Comparison of ENCODE assay signal across 11 cellular contexts in genomic region chr14:51248041-51248987, GRCh38. TPM values are rescaled to one million over a fixed set of nuclear protein-coding genes. Genes with fewer than 3 reads are reported as not detected.
DNase-seq lines count a peak whose midpoint lies in the region; ATAC-seq, FAIRE-seq and TF ChIP-seq lines count a peak whose summit lies in the region.
"Had no signal": no experiment of that assay in that cellular context is flagged by ENCODE, and none has a peak within 500 bp of the region (broad histone marks: within the 10 kb centered on the region; RNA-seq: fewer than 3 reads in every experiment).

No MANE protein-coding gene starts in this region.

- no peaks in the 10 kb centered on the region for H3K9me3 ChIP-seq in CD8-positive, alpha-beta T cell (ENCODE audit: low read length)
- H3K9me3 ChIP-seq: adrenal gland had no signal

- H2AK5ac ChIP-seq in mesendoderm (ENCODE audit: low read length), result no peak overlapping the region

- POLR2A ChIA-PET in activated B cell treated with CpG ODN at 0.5 μM for 24 hours (lab: Charles Lee), result no interaction called here
- POLR2A ChIA-PET in CD8-positive, alpha-beta T cell (lab: Charles Lee), result interaction anchor here (1.6 kb wide), 1 partner anchor 9 kb away, joined by 4 read pairs; the partner anchor contains the start of gene TMX1

- no peak for DNase-seq in activated B cell treated with CpG ODN at 0.5 μM for 24 hours
- DNase-seq in NCI-H510A treated with DMSO at 0.1 percent for 48 hours (lab: John Stamatoyannopoulos, UW), result no peak
- DNase-seq in CD8-positive, alpha-beta T cell, result no peak
- DNase-seq in left lobe of liver (ENCODE audit: low spot score), result no peak
- DNase-seq in mesendoderm, result no peak
- DNase-seq: adrenal gland, NCI-H2227 treated with DMSO at 0.1 percent for 48 hours had no signal

- peak overlapping the region; percentile 43 for H3K27ac Mint-ChIP-seq in activated B cell treated with CpG ODN at 0.5 μM for 24 hours
- H3K27ac Mint-ChIP-seq in CD8-positive, alpha-beta T cell, result no peak overlapping the region

- H3K56ac ChIP-seq in mesendoderm (ENCODE audit: low read length), result no peak overlapping the region

- no peak overlapping the region for H3K4ac ChIP-seq in mesendoderm (ENCODE audit: low read depth, low read length)

- peak overlapping the region; percentile 16 for H3K4me3 Mint-ChIP-seq in activated B cell treated with CpG ODN at 0.5 μM for 24 hours
- no peak overlapping the region for H3K4me3 Mint-ChIP-seq in CD8-positive, alpha-beta T cell
- H3K4me3 Mint-ChIP-seq: neural crest cell had no signal

- CTCF ChIA-PET in activated B cell treated with CpG ODN at 0.5 μM for 24 hours (lab: Charles Lee), result no interaction called here
- CTCF ChIA-PET in CD8-positive, alpha-beta T cell (lab: Charles Lee), result no interaction called here

- no peak overlapping the region for H4K5ac ChIP-seq in mesendoderm (ENCODE audit: low read length)

- no peak overlapping the region for H2BK5ac ChIP-seq in mesendoderm (ENCODE audit: low read length)

- no peak overlapping the region for H3K18ac ChIP-seq in mesendoderm (ENCODE audit: low read length)

- H3K27me3 ChIP-seq in CD8-positive, alpha-beta T cell (ENCODE audit: insufficient read depth, low read length), result no peaks in the 10 kb centered on the region
- no peaks in the 10 kb centered on the region for H3K27me3 ChIP-seq in mesendoderm (ENCODE audit: insufficient read depth, low read length, poor library complexity)
- H3K27me3 ChIP-seq: adrenal gland had no signal

- no peaks in the 10 kb centered on the region for H3K9me3 Mint-ChIP-seq in activated B cell treated with CpG ODN at 0.5 μM for 24 hours
- no peaks in the 10 kb centered on the region for H3K9me3 Mint-ChIP-seq in CD8-positive, alpha-beta T cell

- H4K8ac ChIP-seq in mesendoderm (ENCODE audit: low read depth, low read length), result no peak overlapping the region

- H2BK120ac ChIP-seq in mesendoderm (ENCODE audit: low read depth, low read length), result no peak overlapping the region

- peaks cover 8% of the 10 kb centered on the region for H3K79me1 ChIP-seq in mesendoderm (ENCODE audit: low read length)

- no peak overlapping the region for H3K27ac ChIP-seq in CD8-positive, alpha-beta T cell (ENCODE audit: low read depth, low read length)
- H3K27ac ChIP-seq in mesendoderm (ENCODE audit: low read depth, low read length), result no peak overlapping the region
- H3K27ac ChIP-seq: adrenal gland had no signal

- H3K4me1 ChIP-seq in CD8-positive, alpha-beta T cell (ENCODE audit: insufficient read depth, low read length), result peaks cover 6% of the 10 kb centered on the region
- no peaks in the 10 kb centered on the region for H3K4me1 ChIP-seq in mesendoderm (ENCODE audit: control insufficient read depth, low read depth, low read length)

- peak; percentile 55 for FAIRE-seq in G401.6 (lab: Jason Lieb, UNC)

- peaks cover 70% of the 10 kb centered on the region for H3K36me3 Mint-ChIP-seq in activated B cell treated with CpG ODN at 0.5 μM for 24 hours (ENCODE audit: low read depth)
- peaks cover 70% of the 10 kb centered on the region for H3K36me3 Mint-ChIP-seq in CD8-positive, alpha-beta T cell

- H3K4me3 ChIP-seq in CD8-positive, alpha-beta T cell (ENCODE audit: low read depth, low read length), result no peak overlapping the region
- H3K4me3 ChIP-seq in mesendoderm (ENCODE audit: low read length), result no peak overlapping the region
- H3K4me3 ChIP-seq: adrenal gland had no signal

- H3K27me3 Mint-ChIP-seq in activated B cell treated with CpG ODN at 0.5 μM for 24 hours, result no peaks in the 10 kb centered on the region
- no peaks in the 10 kb centered on the region for H3K27me3 Mint-ChIP-seq in CD8-positive, alpha-beta T cell (ENCODE audit: low read depth)

- peaks cover 19% of the 10 kb centered on the region for H3K36me3 ChIP-seq in CD8-positive, alpha-beta T cell (ENCODE audit: insufficient read depth, low read length)
- H3K36me3 ChIP-seq in mesendoderm (ENCODE audit: control insufficient read depth, insufficient read depth, low read length), result peaks cover 2% of the 10 kb centered on the region

- intact Hi-C loops in activated B cell treated with CpG ODN at 0.5 μM for 24 hours (cut with micrococcal nuclease), result loop anchor here (1.0 to 10.0 kb wide), 3 partner anchors 8 to 1664 kb away; partner anchors contain the start of genes GNPNAT1, RPS29 and TMX1
- intact Hi-C loops in CD8-positive, alpha-beta T cell (cut with DNase I, micrococcal nuclease), result loop anchor here (10.0 kb wide), 2 partner anchors 714 to 1306 kb away; partner anchors contain the start of genes GPR137C (in 1 of the 2), MAP4K5 (in 1 of the 2) and TXNDC16 (in 1 of the 2)

- no peak overlapping the region for H3K23ac ChIP-seq in mesendoderm (ENCODE audit: low read length)

- H3K79me2 ChIP-seq in mesendoderm (ENCODE audit: control insufficient read depth, insufficient read depth, low read length), result peaks cover 27% of the 10 kb centered on the region

- no peak overlapping the region for H3K9ac ChIP-seq in mesendoderm (ENCODE audit: low read length)

- peaks cover 35% of the 10 kb centered on the region for H3K4me1 Mint-ChIP-seq in activated B cell treated with CpG ODN at 0.5 μM for 24 hours
- H3K4me1 Mint-ChIP-seq in CD8-positive, alpha-beta T cell (ENCODE audit: low read depth), result peaks cover 19% of the 10 kb centered on the region

- H2BK15ac ChIP-seq in mesendoderm (replicated peaks; ENCODE audit: low read depth), result no peak overlapping the region

- no CpG with 5 or more reads among the region's 4 CpGs for WGBS in mesendoderm (ENCODE audit: extremely low coverage, insufficient coverage, low lambda C conversion rate)

- no peak overlapping the region for H3K4me2 ChIP-seq in mesendoderm (ENCODE audit: low read length)

- ATAC-seq in GM19395 (IDR thresholded peaks at IDR 0.05; ENCODE audit: unreplicated experiment) (peak; percentile 83), HG03025 (IDR thresholded peaks at IDR 0.05; ENCODE audit: low FRiP score, unreplicated experiment) (peak; percentile 75), activated B cell treated with CpG ODN at 0.5 μM for 24 hours (ENCODE audit: low read depth) (peak; percentile 72), left lobe of liver (no peak)
- no peak for ATAC-seq in CD8-positive, alpha-beta T cell

- TF ChIP-seq CTCF in activated B cell treated with CpG ODN at 0.5 μM for 24 hours (IDR thresholded peaks at IDR 0.05), result no peak
- no peak for TF ChIP-seq CTCF in CD8-positive, alpha-beta T cell (IDR thresholded peaks at IDR 0.05)

RNA-seq across cellular contexts. Expression of gene TMX1, which starts 8.3 kb away (rescaled TPM):
- total RNA-seq in activated B cell treated with CpG ODN at 0.5 μM for 24 hours (24.6 and 25.3 TPM in 2 replicates), left lobe of liver (13.3 TPM)
- total RNA-seq in CD8-positive, alpha-beta T cell, result 10 to 100 TPM; 10.2 to 11.1 TPM
- 39.5 TPM for polyA plus RNA-seq in mesendoderm (2013, experiment 1 of 2)
- polyA plus RNA-seq in mesendoderm (2013, experiment 2 of 2), result 41.3 TPM

Comparison
In these comparisons a context has a peak if more than half of its experiments do, and no peak if none do; other contexts are left out.
1. ATAC-seq: peak in GM19395 (single experiment), HG03025 (single experiment) and activated B cell treated with CpG ODN at 0.5 μM for 24 hours (single experiment); none in CD8-positive, alpha-beta T cell (single experiment) and left lobe of liver (single experiment).